ENCODE assay signal across 8 cellular contexts in genomic region chr14:64478634-64479250, GRCh38. TPM values are rescaled to one million over a fixed set of nuclear protein-coding genes. Genes with fewer than 3 reads are reported as not detected.
DNase-seq lines count a peak whose midpoint lies in the region; ATAC-seq, FAIRE-seq and TF ChIP-seq lines count a peak whose summit lies in the region.

No MANE protein-coding gene starts in this region.

- no peaks in the 10 kb centered on the region for H3K9me3 ChIP-seq in small intestine (ENCODE audit: control insufficient read depth, low read depth)
- H3K9me3 ChIP-seq in HAP-1, result no peaks in the 10 kb centered on the region

- H3K4me1 ChIP-seq in small intestine (ENCODE audit: control insufficient read depth in 2 of 2, insufficient read depth in 1 of 2, low read depth in 1 of 2, low read length in 1 of 2) (no peaks in the 10 kb centered on the region), HAP-1 (peaks cover 7% of the 10 kb centered on the region; the same call in 1 of the 2 replicates)

- no peak overlapping the region for H3K4me3 ChIP-seq in small intestine (ENCODE audit: low read depth in 1 of 2, low read length in 2 of 2)
- H3K4me3 ChIP-seq in HAP-1, result no peak overlapping the region

- ATAC-seq in GM21619 (IDR thresholded peaks at IDR 0.05; ENCODE audit: unreplicated experiment), result no peak

- H3K36me3 ChIP-seq in small intestine (ENCODE audit: control insufficient read depth in 2 of 2, insufficient read depth in 2 of 2, low read length in 2 of 2), result no peaks in the 10 kb centered on the region
- no peaks in the 10 kb centered on the region for H3K36me3 ChIP-seq in HAP-1 (replicated peaks)

- DNase-seq in NCI-H2227 (lab: John Stamatoyannopoulos, UW; ENCODE audit: unreplicated experiment) (peak; percentile 9), NCI-H2227 treated with DMSO at 0.1 percent for 48 hours (lab: John Stamatoyannopoulos, UW) (no peak), NCI-H446 treated with DMSO at 0.1 percent for 48 hours (lab: John Stamatoyannopoulos, UW) (peak; percentile 1), erythroblast (lab: John Stamatoyannopoulos, UW) (peak; percentile 22 to 66), small intestine (peak; percentile 40), NOMO-1 treated with DMSO at 0.1 percent for 48 hours (lab: John Stamatoyannopoulos, UW; ENCODE audit: unreplicated experiment) (no peak), HAP-1 (ENCODE audit: low spot score in 2 of 2) (no peak)

- no peak overlapping the region for H3K27ac ChIP-seq in small intestine (ENCODE audit: low read depth in 1 of 2, low read length in 1 of 2)

- H3K27me3 ChIP-seq in small intestine (ENCODE audit: control insufficient read depth in 2 of 2, insufficient read depth in 2 of 2, low read length in 2 of 2), result no peaks in the 10 kb centered on the region
- no peaks in the 10 kb centered on the region for H3K27me3 ChIP-seq in HAP-1 (ENCODE audit: low read depth)

- no peak for TF ChIP-seq POLR2A in erythroblast (IDR thresholded peaks at IDR 0.05; ENCODE audit: low read length)

- in situ Hi-C loops in HAP-1 (cut with MboI; ENCODE audit: low sequenced_read_pairs), result no loop called here

- FAIRE-seq in small intestine (lab: Jason Lieb, UNC), result peak; percentile 92

RNA-seq across cellular contexts. Expression of gene AKAP5, which starts 13.4 kb away (rescaled TPM):
- under 1 TPM; 0.27 to 0.67 (median 0.49) TPM for polyA plus RNA-seq in small intestine

RNA-seq across cellular contexts. Expression of gene ZBTB25, which starts 24.9 kb away (rescaled TPM):
- 1 to 10 TPM in 1 of 3 donors, under 1 TPM in 2; 0.81 to 2.5 (median 0.89) TPM for polyA plus RNA-seq in small intestine

RNA-seq across cellular contexts. Expression of gene ZBTB1, which starts 25.8 kb away (rescaled TPM):
- polyA plus RNA-seq in small intestine, result 10 to 100 TPM in 1 of 3 donors, 1 to 10 TPM in 2; 6.2 to 13.2 (median 8.5) TPM

Comparison
In these comparisons a context has a peak if more than half of its experiments do, and no peak if none do; other contexts are left out.
1. DNase-seq: peak in NCI-H2227 (single experiment), NCI-H446 treated with DMSO at 0.1 percent for 48 hours (single experiment), erythroblast (2 of 2) and small intestine (single experiment); none in NCI-H2227 treated with DMSO at 0.1 percent for 48 hours (single experiment), NOMO-1 treated with DMSO at 0.1 percent for 48 hours (single experiment) and HAP-1 (0 of 2).